ENCODE assay signal across 17 cellular contexts in the genomic region with DNA sequence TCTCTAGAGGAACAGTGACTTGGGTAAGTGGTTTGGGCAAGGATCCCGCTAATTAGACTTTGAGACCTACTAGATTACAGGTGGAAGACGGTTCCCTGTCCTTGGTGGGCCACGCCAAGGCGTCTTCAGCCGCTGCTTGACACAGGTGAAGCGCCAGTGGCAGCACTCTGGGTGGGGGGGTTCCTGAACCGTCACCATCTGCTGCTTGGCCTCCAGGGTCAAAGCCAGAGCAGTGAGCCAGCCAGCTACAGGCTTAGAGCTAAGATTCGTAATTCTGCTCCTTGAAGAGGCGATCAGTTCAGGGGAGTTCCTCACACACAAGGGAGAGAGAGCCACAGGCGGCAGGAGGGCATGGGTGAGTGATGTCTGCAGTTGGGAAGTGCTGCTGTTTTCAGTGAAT. TPM values are rescaled to one million over a fixed set of nuclear protein-coding genes. Genes with fewer than 3 reads are reported as not detected.
A peak's percentile ranks its signal among the peaks of the same experiment; 100 is the strongest.
DNase-seq lines count a peak whose midpoint lies in the region; ATAC-seq and TF ChIP-seq lines count a peak whose summit lies in the region.
"Had no signal": no experiment of that assay in that cellular context is flagged by ENCODE, and none has a peak within 500 bp of the region (broad histone marks: within the 10 kb centered on the region; RNA-seq: fewer than 3 reads in every experiment).

No MANE protein-coding gene starts in this region.

- H3K36me3 Mint-ChIP-seq in endodermal cell (ENCODE audit: low read depth): peaks cover 82% of the 10 kb centered on the region
- H3K36me3 Mint-ChIP-seq in CD8-positive, alpha-beta T cell: peaks cover 94% of the 10 kb centered on the region

- WGBS in heart left ventricle, 4 donors: 89 to 94% (median 91%) methylated on average over 10 of the region's 10 CpGs
- 96 to 98% methylated on average over 8 to 10 of the region's 10 CpGs for WGBS in endodermal cell (ENCODE audit: insufficient coverage in 1 of 2, insufficient read length in 1 of 2), 2 experiments

- no peaks in the 10 kb centered on the region for H3K9me3 ChIP-seq in cardiac muscle cell (ENCODE audit: low read depth)
- no peaks in the 10 kb centered on the region for H3K9me3 ChIP-seq in heart left ventricle
- no peaks in the 10 kb centered on the region for H3K9me3 ChIP-seq in Panc1 (ENCODE audit: control insufficient read depth, insufficient read depth, low read depth, low read length)
- H3K9me3 ChIP-seq in endodermal cell (ENCODE audit: control insufficient read depth, low read length): no peaks in the 10 kb centered on the region
- H3K9me3 ChIP-seq in CD8-positive, alpha-beta T cell (ENCODE audit: low read length): no peaks in the 10 kb centered on the region
- no peaks in the 10 kb centered on the region for H3K9me3 ChIP-seq in Karpas-422 (ENCODE audit: low read length)
- H3K9me3 ChIP-seq: Peyer's patch had no signal

- H3K27me3 Mint-ChIP-seq in endodermal cell (ENCODE audit: insufficient read depth): no peaks in the 10 kb centered on the region
- no peaks in the 10 kb centered on the region for H3K27me3 Mint-ChIP-seq in CD8-positive, alpha-beta T cell (ENCODE audit: low read depth)

- H3K27ac ChIP-seq in cardiac muscle cell (peak overlapping the region; percentile 28), heart left ventricle (no peak overlapping the region), Panc1 (ENCODE audit: low read length) (no peak overlapping the region), endodermal cell (ENCODE audit: low read depth, low read length) (no peak overlapping the region), Karpas-422 (ENCODE audit: low read length) (no peak overlapping the region)
- H3K27ac ChIP-seq in CD8-positive, alpha-beta T cell (ENCODE audit: low read depth, low read length): no peak overlapping the region
- H3K27ac ChIP-seq: C4-2B, Peyer's patch had no signal

- peaks cover 26% of the 10 kb centered on the region for H3K36me3 ChIP-seq in cardiac muscle cell
- H3K36me3 ChIP-seq in heart left ventricle: peaks cover 8 to 100% (median 99%) of the 10 kb centered on the region in 9 donors
- peaks cover 27% of the 10 kb centered on the region for H3K36me3 ChIP-seq in Panc1 (ENCODE audit: control insufficient read depth, insufficient read depth, low read length)
- H3K36me3 ChIP-seq in endodermal cell (ENCODE audit: control insufficient read depth, insufficient read depth, low read length): peaks cover 92% of the 10 kb centered on the region
- peaks cover 64% of the 10 kb centered on the region for H3K36me3 ChIP-seq in CD8-positive, alpha-beta T cell (ENCODE audit: insufficient read depth, low read length)
- no peaks in the 10 kb centered on the region for H3K36me3 ChIP-seq in Karpas-422 (ENCODE audit: insufficient read depth, low read length)

- POLR2A ChIA-PET in Panc1 (lab: Charles Lee): no interaction called here
- POLR2A ChIA-PET in CD8-positive, alpha-beta T cell (lab: Charles Lee): no interaction called here

- H3K27me3 ChIP-seq in cardiac muscle cell: no peaks in the 10 kb centered on the region
- no peaks in the 10 kb centered on the region for H3K27me3 ChIP-seq in heart left ventricle
- no peaks in the 10 kb centered on the region for H3K27me3 ChIP-seq in Panc1 (ENCODE audit: control insufficient read depth, insufficient read depth, low read length)
- no peaks in the 10 kb centered on the region for H3K27me3 ChIP-seq in endodermal cell (ENCODE audit: control insufficient read depth, insufficient read depth, low read length, poor library complexity, severe bottlenecking)
- no peaks in the 10 kb centered on the region for H3K27me3 ChIP-seq in CD8-positive, alpha-beta T cell (ENCODE audit: insufficient read depth, low read length)
- H3K27me3 ChIP-seq in Karpas-422 (ENCODE audit: low read length): no peaks in the 10 kb centered on the region
- H3K27me3 ChIP-seq: Peyer's patch had no signal

- H3K27ac Mint-ChIP-seq in endodermal cell: peak overlapping the region; percentile 17
- no peak overlapping the region for H3K27ac Mint-ChIP-seq in CD8-positive, alpha-beta T cell

- DNase-seq in cardiac muscle cell (ENCODE audit: low read depth in 1 of 2, low spot score in 1 of 2) (no peak), heart left ventricle (no peak), Panc1 (ENCODE audit: low read depth, low spot score) (no peak), endodermal cell (no peak), NCI-H187 (lab: John Stamatoyannopoulos, UW) (no peak), Karpas-422 (no peak)
- DNase-seq in CD8-positive, alpha-beta T cell: no peak
- DNase-seq: DMS53, GDM1, Kasumi-1, NCI-H1417, NCI-H1694 treated with DMSO at 0.1 percent for 48 hours, NCI-H446 treated with DMSO at 0.1 percent for 48 hours, NCI-H526 treated with DMSO at 0.1 percent for 48 hours, Peyer's patch had no signal

- no peaks in the 10 kb centered on the region for H4K20me1 ChIP-seq in Karpas-422 (ENCODE audit: insufficient read depth, low read depth, low read length)

- no peak overlapping the region for H3K4me3 ChIP-seq in cardiac muscle cell
- no peak overlapping the region for H3K4me3 ChIP-seq in heart left ventricle
- no peak overlapping the region for H3K4me3 ChIP-seq in Panc1 (ENCODE audit: low read depth in 2 of 2, low read length in 2 of 2)
- H3K4me3 ChIP-seq in endodermal cell (ENCODE audit: low read length): no peak overlapping the region
- H3K4me3 ChIP-seq in CD8-positive, alpha-beta T cell (ENCODE audit: low read depth, low read length): no peak overlapping the region
- no peak overlapping the region for H3K4me3 ChIP-seq in Karpas-422 (ENCODE audit: low read length)
- H3K4me3 ChIP-seq: Peyer's patch had no signal

- H3K9me3 Mint-ChIP-seq in endodermal cell: no peaks in the 10 kb centered on the region
- no peaks in the 10 kb centered on the region for H3K9me3 Mint-ChIP-seq in CD8-positive, alpha-beta T cell

- no peak overlapping the region for H2AFZ ChIP-seq in Karpas-422 (ENCODE audit: low read length)

- no TSS peak for BruUV-seq in Panc1 (replicated peaks; lab: Mats Ljungman, UMichigan)

- H3K4me1 ChIP-seq in cardiac muscle cell (ENCODE audit: low read depth) (peaks cover 45% of the 10 kb centered on the region), heart left ventricle (peaks cover 0 to 16% (median 0%) of the 10 kb centered on the region in 12 donors), Panc1 (ENCODE audit: control insufficient read depth, insufficient read depth, low read length) (no peaks in the 10 kb centered on the region), endodermal cell (ENCODE audit: control insufficient read depth, insufficient read depth, low read length) (peaks cover 12% of the 10 kb centered on the region), Karpas-422 (ENCODE audit: low read length) (no peaks in the 10 kb centered on the region)
- no peaks in the 10 kb centered on the region for H3K4me1 ChIP-seq in CD8-positive, alpha-beta T cell (ENCODE audit: insufficient read depth, low read length)
- H3K4me1 ChIP-seq: Peyer's patch had no signal

- intact Hi-C loops in heart left ventricle (cut with DNase I): loop anchor here in 1 of 10 donors (10.0 kb wide), 1 partner anchor 244 kb away; no protein-coding TSS in a partner anchor
- intact Hi-C loops in Panc1 (cut with micrococcal nuclease; ENCODE audit: unreplicated experiment): no loop called here
- intact Hi-C loops in CD8-positive, alpha-beta T cell (cut with DNase I, micrococcal nuclease): no loop called here

- in situ Hi-C loops in Panc1 (cut with HindIII; ENCODE audit: low pct_unique_long_range_greater_than_20kb, low sequenced_read_pairs): no loop called here

- ATAC-seq in heart left ventricle (no peak), Panc1 (peak; percentile 21; the same call in 1 of the 2 replicates)
- no peak for ATAC-seq in CD8-positive, alpha-beta T cell
- ATAC-seq: SK-N-SH treated with all-trans-retinoic acid at 6 μM for 48 hours had no signal

- no peak for TF ChIP-seq POLR2A in heart left ventricle (IDR thresholded peaks at IDR 0.05)

- H3K4me2 ChIP-seq in Karpas-422 (ENCODE audit: low read depth, low read length, poor library complexity, severe bottlenecking): no peak overlapping the region

- no peaks in the 10 kb centered on the region for H3K79me2 ChIP-seq in Karpas-422 (ENCODE audit: low read length)

- H3K4me1 Mint-ChIP-seq in endodermal cell: peaks cover 9% of the 10 kb centered on the region
- H3K4me1 Mint-ChIP-seq in CD8-positive, alpha-beta T cell (ENCODE audit: low read depth): no peaks in the 10 kb centered on the region

- H3K9ac ChIP-seq in endodermal cell (ENCODE audit: extremely low read depth, low read length, poor library complexity, severe bottlenecking) (no peak overlapping the region), Karpas-422 (ENCODE audit: low read length) (no peak overlapping the region)

- TF ChIP-seq CTCF in cardiac muscle cell (IDR thresholded peaks at IDR 0.05; ENCODE audit: low read depth, low read length) (no peak), heart left ventricle (IDR thresholded peaks at IDR 0.05) (no peak), Panc1 (IDR thresholded peaks at IDR 0.05) (no peak), endodermal cell (conservative IDR thresholded peaks at IDR 0.05) (no peak)
- TF ChIP-seq CTCF in CD8-positive, alpha-beta T cell (IDR thresholded peaks at IDR 0.05): no peak

- CTCF ChIA-PET in Panc1 (lab: Charles Lee): no interaction called here
- CTCF ChIA-PET in CD8-positive, alpha-beta T cell (lab: Charles Lee): interaction anchor here (1.2 kb wide), 1 partner anchor 247 kb away, joined by 5 read pairs; no protein-coding TSS in a partner anchor

- H3K4me3 Mint-ChIP-seq in endodermal cell: no peak overlapping the region
- H3K4me3 Mint-ChIP-seq in CD8-positive, alpha-beta T cell: no peak overlapping the region

- H3K9me2 ChIP-seq in Karpas-422 (replicated peaks; ENCODE audit: insufficient read depth, low read length): no peaks in the 10 kb centered on the region

RNA-seq across cellular contexts. Expression of gene RBM44, which starts 39.4 kb away (rescaled TPM):
- total RNA-seq in cardiac muscle cell: 0.51 and 0.67 TPM in 2 replicates
- 0.15 and 0.46 TPM in 2 replicates for polyA plus RNA-seq in cardiac muscle cell
- total RNA-seq in heart left ventricle: under 1 TPM; 0.16 to 0.94 (median 0.44) TPM
- under 1 TPM; 0.17 to 0.38 TPM for polyA plus RNA-seq in heart left ventricle
- 0.90 TPM for total RNA-seq in Panc1 (2021; ENCODE audit: unreplicated experiment)
- 0.29 TPM for polyA plus RNA-seq in Panc1 (2012; ENCODE audit: insufficient read length)
- total RNA-seq in endodermal cell: 1 to 10 TPM in 1 of 2 donors, under 1 TPM in 1; 0.42 to 1.2 TPM
- 0.53 TPM for polyA plus RNA-seq in endodermal cell (2013, experiment 1 of 2)
- 0.62 TPM for polyA plus RNA-seq in endodermal cell (2013, experiment 2 of 2)
- total RNA-seq in CD8-positive, alpha-beta T cell: 1 to 10 TPM; 1.0 to 1.2 TPM
- total RNA-seq in Karpas-422 (2014; rRNA removed; shearing (Covaris generic); ENCODE audit: low replicate concordance): 0.07 and 1.2 TPM in 2 replicates
